9 cellular contexts compared by ENCODE assay signal in the genomic region with DNA sequence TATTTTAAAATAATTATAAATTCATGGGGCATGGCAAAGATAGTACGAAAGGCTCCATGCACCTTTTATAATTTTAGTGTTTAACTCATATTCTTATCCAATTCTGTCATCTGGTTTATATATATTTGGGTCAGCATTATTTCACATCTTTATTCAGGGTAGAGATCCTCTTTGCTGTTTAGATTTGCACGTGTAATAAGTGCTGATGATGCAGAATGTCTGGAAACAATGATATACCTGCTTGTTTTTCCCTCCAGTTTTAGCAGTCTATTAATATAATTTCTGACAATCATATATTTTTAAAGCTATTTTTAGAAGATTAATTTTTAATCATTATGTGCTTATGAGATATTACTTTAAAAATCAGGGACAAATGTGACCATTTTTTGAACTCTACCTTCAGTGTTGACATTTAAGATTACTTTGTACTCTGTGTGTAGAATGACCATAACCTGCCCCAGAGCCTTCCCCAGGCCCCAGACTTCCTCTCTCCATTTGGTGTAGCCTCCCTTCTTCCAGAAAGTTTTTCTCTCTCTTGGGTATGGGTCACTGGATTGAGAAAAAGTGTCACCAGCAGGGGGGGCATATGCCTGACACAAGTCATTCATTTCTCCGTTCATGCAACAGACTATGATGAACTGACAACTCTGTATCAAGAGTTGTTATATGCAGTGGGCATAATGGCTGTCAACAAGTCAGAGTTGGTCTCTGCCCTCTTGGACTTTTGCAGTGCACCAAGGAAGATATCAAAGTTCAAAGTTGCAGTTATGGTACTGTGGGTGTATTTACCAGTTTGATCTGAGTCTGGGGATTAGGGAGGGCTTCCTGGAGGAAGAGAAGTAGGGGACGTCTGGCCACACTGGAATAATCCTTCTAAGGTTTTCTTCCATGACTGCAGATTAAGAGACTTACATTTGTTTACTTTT.
A peak's percentile ranks its signal among the peaks of the same experiment; 100 is the strongest.
DNase-seq lines count a peak whose midpoint lies in the region; ATAC-seq and TF ChIP-seq lines count a peak whose summit lies in the region.
"Had no signal": no experiment of that assay in that cellular context is flagged by ENCODE, and none has a peak within 500 bp of the region (broad histone marks: within the 10 kb centered on the region; RNA-seq: fewer than 3 reads in every experiment).

No MANE protein-coding gene starts in this region.

- H3K9me3 ChIP-seq in smooth muscle cell (replicated peaks; ENCODE audit: low read depth), result no peaks in the 10 kb centered on the region

- H3K4me3 ChIP-seq in NB4 (ENCODE audit: low read depth, low read length), result no peak overlapping the region
- H3K4me3 ChIP-seq in epithelial cell of proximal tubule (ENCODE audit: low read depth, low read length), result no peak overlapping the region
- no peak overlapping the region for H3K4me3 ChIP-seq in smooth muscle cell

- peak; percentile 6 for DNase-seq in activated CD4-positive, alpha-beta T cell treated with anti-CD3 and anti-CD28 coated beads for 36 hours
- DNase-seq in activated CD4-positive, alpha-beta T cell treated with anti-CD3 and anti-CD28 coated beads, Interleukin-2, amount 10 ng/mL, durations not matched to agents 7 days and 5 days, result no peak
- DNase-seq in NB4 (ENCODE audit: low read depth) (peak; percentile 55), epithelial cell of proximal tubule (ENCODE audit: low read depth) (no peak), smooth muscle cell (lab: John Stamatoyannopoulos, UW; ENCODE audit: unreplicated experiment) (no peak), NCI-H1436 treated with DMSO at 0.1 percent for 48 hours (lab: John Stamatoyannopoulos, UW) (no peak), NK-92 (lab: John Stamatoyannopoulos, UW; ENCODE audit: unreplicated experiment) (no peak), activated gamma-delta T cell treated with Interleukin-2 at 50 U/mL for 16 hours (no peak)
- DNase-seq: activated CD4-positive, alpha-beta memory T cell treated with anti-CD3 and anti-CD28 coated beads for 36 hours had no signal

- H3K4me3 Mint-ChIP-seq in activated CD4-positive, alpha-beta T cell treated with anti-CD3 and anti-CD28 coated beads for 36 hours, result no peak overlapping the region
- no peak overlapping the region for H3K4me3 Mint-ChIP-seq in activated CD4-positive, alpha-beta T cell treated with anti-CD3 and anti-CD28 coated beads, Interleukin-2, amount 10 ng/mL, durations not matched to agents 7 days and 5 days
- H3K4me3 Mint-ChIP-seq: activated CD4-positive, alpha-beta memory T cell treated with anti-CD3 and anti-CD28 coated beads for 36 hours had no signal

- H3K9ac ChIP-seq in smooth muscle cell (ENCODE audit: low read depth), result no peak overlapping the region

- ATAC-seq in activated CD4-positive, alpha-beta T cell treated with anti-CD3 and anti-CD28 coated beads for 36 hours, result no peak

- TF ChIP-seq POLR2A in NB4 (IDR thresholded peaks at IDR 0.05; ENCODE audit: extremely low read depth, insufficient read length), result no peak

- POLR2A ChIA-PET in activated CD4-positive, alpha-beta T cell treated with anti-CD3 and anti-CD28 coated beads for 36 hours (lab: Charles Lee), result no interaction called here
- POLR2A ChIA-PET in activated CD4-positive, alpha-beta T cell treated with anti-CD3 and anti-CD28 coated beads, Interleukin-2, amount 10 ng/mL, durations not matched to agents 7 days and 5 days (lab: Charles Lee), result no interaction called here

- intact Hi-C loops in activated CD4-positive, alpha-beta T cell treated with anti-CD3 and anti-CD28 coated beads for 36 hours (cut with DNase I, micrococcal nuclease), result loop anchor here (5.0 kb wide), 2 partner anchors 108 to 668 kb away; no protein-coding TSS in a partner anchor

- peaks cover 1% of the 10 kb centered on the region for H3K36me3 Mint-ChIP-seq in activated CD4-positive, alpha-beta T cell treated with anti-CD3 and anti-CD28 coated beads for 36 hours (ENCODE audit: low read depth)
- peaks cover 2% of the 10 kb centered on the region for H3K36me3 Mint-ChIP-seq in activated CD4-positive, alpha-beta T cell treated with anti-CD3 and anti-CD28 coated beads, Interleukin-2, amount 10 ng/mL, durations not matched to agents 7 days and 5 days (ENCODE audit: low read depth)
- H3K36me3 Mint-ChIP-seq: activated CD4-positive, alpha-beta memory T cell treated with anti-CD3 and anti-CD28 coated beads for 36 hours had no signal

- H3K27me3 ChIP-seq in smooth muscle cell (ENCODE audit: low read depth), result no peaks in the 10 kb centered on the region

- CTCF ChIA-PET in activated CD4-positive, alpha-beta T cell treated with anti-CD3 and anti-CD28 coated beads for 36 hours (lab: Charles Lee), result interaction anchor here (0.6 to 1.2 kb wide), 2 partner anchors 110 to 733 kb away, joined by 3 read pairs; no protein-coding TSS in a partner anchor
- CTCF ChIA-PET in activated CD4-positive, alpha-beta T cell treated with anti-CD3 and anti-CD28 coated beads, Interleukin-2, amount 10 ng/mL, durations not matched to agents 7 days and 5 days (lab: Charles Lee), result no interaction called here

- H3K4me1 Mint-ChIP-seq in activated CD4-positive, alpha-beta T cell treated with anti-CD3 and anti-CD28 coated beads for 36 hours, result no peaks in the 10 kb centered on the region
- H3K4me1 Mint-ChIP-seq in activated CD4-positive, alpha-beta T cell treated with anti-CD3 and anti-CD28 coated beads, Interleukin-2, amount 10 ng/mL, durations not matched to agents 7 days and 5 days, result no peaks in the 10 kb centered on the region

- H3F3A ChIP-seq in smooth muscle cell (ENCODE audit: low read depth), result no peaks in the 10 kb centered on the region

- no peaks in the 10 kb centered on the region for H3K36me3 ChIP-seq in smooth muscle cell (ENCODE audit: low read depth)

- no peaks in the 10 kb centered on the region for H3K4me1 ChIP-seq in smooth muscle cell (ENCODE audit: low read depth)

- 63% methylated on average over 4 of the region's 4 CpGs for WGBS in smooth muscle cell (ENCODE audit: low lambda C conversion rate)

- peak overlapping the region; percentile 2 for H3K4me2 ChIP-seq in smooth muscle cell

- no peak overlapping the region for H3K27ac ChIP-seq in smooth muscle cell (ENCODE audit: low read depth)

- no peaks in the 10 kb centered on the region for H3K27me3 Mint-ChIP-seq in activated CD4-positive, alpha-beta T cell treated with anti-CD3 and anti-CD28 coated beads for 36 hours
- no peaks in the 10 kb centered on the region for H3K27me3 Mint-ChIP-seq in activated CD4-positive, alpha-beta T cell treated with anti-CD3 and anti-CD28 coated beads, Interleukin-2, amount 10 ng/mL, durations not matched to agents 7 days and 5 days
- H3K27me3 Mint-ChIP-seq: activated CD4-positive, alpha-beta memory T cell treated with anti-CD3 and anti-CD28 coated beads for 36 hours had no signal

- H3K27ac Mint-ChIP-seq in activated CD4-positive, alpha-beta T cell treated with anti-CD3 and anti-CD28 coated beads for 36 hours, result no peak overlapping the region
- no peak overlapping the region for H3K27ac Mint-ChIP-seq in activated CD4-positive, alpha-beta T cell treated with anti-CD3 and anti-CD28 coated beads, Interleukin-2, amount 10 ng/mL, durations not matched to agents 7 days and 5 days
- H3K27ac Mint-ChIP-seq: activated CD4-positive, alpha-beta memory T cell treated with anti-CD3 and anti-CD28 coated beads for 36 hours had no signal

- H3K9me3 Mint-ChIP-seq in activated CD4-positive, alpha-beta T cell treated with anti-CD3 and anti-CD28 coated beads for 36 hours (ENCODE audit: low read depth), result no peaks in the 10 kb centered on the region
- no peaks in the 10 kb centered on the region for H3K9me3 Mint-ChIP-seq in activated CD4-positive, alpha-beta T cell treated with anti-CD3 and anti-CD28 coated beads, Interleukin-2, amount 10 ng/mL, durations not matched to agents 7 days and 5 days
- H3K9me3 Mint-ChIP-seq: activated CD4-positive, alpha-beta memory T cell treated with anti-CD3 and anti-CD28 coated beads for 36 hours had no signal

- peaks cover 4% of the 10 kb centered on the region for H4K20me1 ChIP-seq in smooth muscle cell (ENCODE audit: low read depth)

- peak; percentile 51 for TF ChIP-seq CTCF in NB4 (IDR thresholded peaks at IDR 0.05; ENCODE audit: low read depth, low read length)
- TF ChIP-seq CTCF in epithelial cell of proximal tubule (conservative IDR thresholded peaks at IDR 0.05; ENCODE audit: low read depth, low read length), result peak; percentile 67
- peak; percentile 13 for TF ChIP-seq CTCF in smooth muscle cell (IDR thresholded peaks at IDR 0.05; ENCODE audit: borderline replicate concordance, insufficient read depth, poor library complexity, severe bottlenecking)

- no peaks in the 10 kb centered on the region for H3K79me2 ChIP-seq in smooth muscle cell (ENCODE audit: low read depth)

- no peak overlapping the region for H2AFZ ChIP-seq in smooth muscle cell (ENCODE audit: low read depth)

Comparison
In these comparisons a context has a peak if more than half of its experiments do, and no peak if none do; other contexts are left out.
1. DNase-seq: peak in activated CD4-positive, alpha-beta T cell treated with anti-CD3 and anti-CD28 coated beads for 36 hours (single experiment) and NB4 (single experiment); none in activated CD4-positive, alpha-beta T cell treated with anti-CD3 and anti-CD28 coated beads, Interleukin-2, amount 10 ng/mL, durations not matched to agents 7 days and 5 days (single experiment), epithelial cell of proximal tubule (single experiment), smooth muscle cell (single experiment), NCI-H1436 treated with DMSO at 0.1 percent for 48 hours (single experiment), NK-92 (single experiment) and activated gamma-delta T cell treated with Interleukin-2 at 50 U/mL for 16 hours (single experiment).
2. CTCF ChIP-seq: peak in every context shown above with its lines; median percentile 67 in epithelial cell of proximal tubule; 51 in NB4; 13 in smooth muscle cell.